ENCODE assay signal across 10 cellular contexts in genomic region chr2:127084611-127085031, GRCh38. TPM values are rescaled to one million over a fixed set of nuclear protein-coding genes. Genes with fewer than 3 reads are reported as not detected.
DNase-seq lines count a peak whose midpoint lies in the region; ATAC-seq and TF ChIP-seq lines count a peak whose summit lies in the region.
"Had no signal": no experiment of that assay in that cellular context is flagged by ENCODE, and none has a peak within 500 bp of the region (broad histone marks: within the 10 kb centered on the region; RNA-seq: fewer than 3 reads in every experiment).

No MANE protein-coding gene starts in this region.

- DNase-seq in CD4-positive, alpha-beta T cell = peak in 8 of 10 experiments; percentile 18 to 64 (median 36)
- DNase-seq in T-helper 17 cell (no peak), coronary artery (ENCODE audit: low spot score) (no peak), ACHN (no peak), globus pallidus (ENCODE audit: low spot score) (no peak), NCI-H1930 (lab: John Stamatoyannopoulos, UW) (no peak), NCI-H2107 treated with DMSO at 0.1 percent for 48 hours (lab: John Stamatoyannopoulos, UW; ENCODE audit: unreplicated experiment) (no peak)
- DNase-seq: RPMI8226 had no signal

- no peaks in the 10 kb centered on the region for H3K9me3 ChIP-seq in CD4-positive, alpha-beta T cell (ENCODE audit: control insufficient read depth, low read length)
- H3K9me3 ChIP-seq in T-helper 17 cell (ENCODE audit: control insufficient read depth, low read length, poor library complexity, severe bottlenecking) = no peaks in the 10 kb centered on the region
- H3K9me3 ChIP-seq in parathyroid adenoma (ENCODE audit: control insufficient read depth, low read length) = no peaks in the 10 kb centered on the region

- H3K36me3 Mint-ChIP-seq in CD4-positive, alpha-beta T cell (ENCODE audit: low read depth) = peaks cover 5% of the 10 kb centered on the region
- H3K36me3 Mint-ChIP-seq in T-helper 17 cell (ENCODE audit: low read depth) = peaks cover 2% of the 10 kb centered on the region

- H3K4me1 Mint-ChIP-seq in CD4-positive, alpha-beta T cell (ENCODE audit: low read depth) = peaks cover 60% of the 10 kb centered on the region
- peaks cover 41% of the 10 kb centered on the region for H3K4me1 Mint-ChIP-seq in T-helper 17 cell

- peak overlapping the region; percentile 79 for H3K4me3 Mint-ChIP-seq in CD4-positive, alpha-beta T cell
- H3K4me3 Mint-ChIP-seq in T-helper 17 cell = peak overlapping the region; percentile 77
- H3K4me3 Mint-ChIP-seq: dendritic cell treated with granulocyte-macrophage colony-stimulating factor and Interleukin-4, amounts not matched to agents 40 ng/mL and 50 ng/mL, for 4 days had no signal

- no peak for TF ChIP-seq CTCF in CD4-positive, alpha-beta T cell (IDR thresholded peaks at IDR 0.05)
- TF ChIP-seq CTCF in coronary artery (IDR thresholded peaks at IDR 0.05) = no peak
- no peak for TF ChIP-seq CTCF in parathyroid adenoma (IDR thresholded peaks at IDR 0.05)

- intact Hi-C loops in CD4-positive, alpha-beta T cell (cut with DNase I, micrococcal nuclease) = loop anchor here (5.0 to 10.0 kb wide), 6 partner anchors 208 to 560 kb away; partner anchors contain the start of genes GYPC (in 2 of the 2), ERCC3 (in 1 of the 2), GPR17 (in 1 of the 2) and IWS1 (in 1 of the 2)

- POLR2A ChIA-PET in CD4-positive, alpha-beta T cell (lab: Charles Lee) = interaction anchor here (1.0 to 2.6 kb wide), 4 partner anchors 15 to 209 kb away, joined by 3 to 20 read pairs (median 7); partner anchors contain the start of genes BIN1 and ERCC3

- no peak overlapping the region for H3K9ac ChIP-seq in parathyroid adenoma

- peak; percentile 53 for ATAC-seq in CD4-positive, alpha-beta T cell (ENCODE audit: poor library complexity)
- ATAC-seq in T-helper 17 cell = peak; percentile 25

- no peaks in the 10 kb centered on the region for H3K27me3 ChIP-seq in CD4-positive, alpha-beta T cell (ENCODE audit: control insufficient read depth, insufficient read depth, low read length)
- no peaks in the 10 kb centered on the region for H3K27me3 ChIP-seq in parathyroid adenoma (ENCODE audit: control insufficient read depth, insufficient read depth, low read length)

- no peaks in the 10 kb centered on the region for H3K9me3 Mint-ChIP-seq in CD4-positive, alpha-beta T cell
- H3K9me3 Mint-ChIP-seq: dendritic cell treated with granulocyte-macrophage colony-stimulating factor and Interleukin-4, amounts not matched to agents 40 ng/mL and 50 ng/mL, for 4 days had no signal

- no peak overlapping the region for H2AFZ ChIP-seq in parathyroid adenoma

- H3K4me2 ChIP-seq in parathyroid adenoma (ENCODE audit: low read length) = no peak overlapping the region

- no peaks in the 10 kb centered on the region for H3K36me3 ChIP-seq in parathyroid adenoma (ENCODE audit: control insufficient read depth, insufficient read depth, low read length)

- H3K27ac ChIP-seq in CD4-positive, alpha-beta T cell (ENCODE audit: low read depth, low read length) = peak overlapping the region; percentile 61
- H3K27ac ChIP-seq in coronary artery (peak overlapping the region; percentile 28 to 87), parathyroid adenoma (peak overlapping the region; percentile 59)

- no peaks in the 10 kb centered on the region for H3K27me3 Mint-ChIP-seq in CD4-positive, alpha-beta T cell
- peaks cover 6% of the 10 kb centered on the region for H3K27me3 Mint-ChIP-seq in T-helper 17 cell

- H3K79me2 ChIP-seq in parathyroid adenoma = peaks cover 52% of the 10 kb centered on the region

- in situ Hi-C loops in ACHN (cut with HindIII; ENCODE audit: low pct_ligation_motif_present, low pct_unique_long_range_greater_than_20kb, low sequenced_read_pairs) = no loop called here

- peak overlapping the region; percentile 99 for H3K27ac Mint-ChIP-seq in CD4-positive, alpha-beta T cell
- peak overlapping the region; percentile 82 for H3K27ac Mint-ChIP-seq in T-helper 17 cell

- CTCF ChIA-PET in CD4-positive, alpha-beta T cell (lab: Charles Lee) = interaction anchor here (2.0 kb wide), 1 partner anchor 17 kb away, joined by 9 read pairs; no protein-coding TSS in a partner anchor

- peaks cover 66% of the 10 kb centered on the region for H3K4me1 ChIP-seq in parathyroid adenoma

- H3K4me3 ChIP-seq in coronary artery (peak overlapping the region; percentile 37), parathyroid adenoma (ENCODE audit: low read depth, low read length) (no peak overlapping the region)

RNA-seq across cellular contexts. Expression of gene BIN1, which starts 22.3 kb away (rescaled TPM):
- 100 to 1,000 TPM in 1 of 2 experiments, 10 to 100 TPM in 1; 98.8 to 104 TPM for total RNA-seq in CD4-positive, alpha-beta T cell
- 100 to 1,000 TPM; 132 to 133 TPM for total RNA-seq in T-helper 17 cell

Comparison
In these comparisons a context has a peak if more than half of its experiments do, and no peak if none do; other contexts are left out.
1. DNase-seq: peak in CD4-positive, alpha-beta T cell (8 of 10); none in T-helper 17 cell (0 of 3), coronary artery (single experiment), ACHN (single experiment), globus pallidus (single experiment), NCI-H1930 (0 of 2) and NCI-H2107 treated with DMSO at 0.1 percent for 48 hours (single experiment).
2. Peak in every context shown above with its lines, with median percentiles within 50 percentile points of each other: H3K27ac ChIP-seq.